ENCODE assay signal across 8 cellular contexts in genomic region chr5:143403607-143404415, GRCh38. TPM values are rescaled to one million over a fixed set of nuclear protein-coding genes. Genes with fewer than 3 reads are reported as not detected.
DNase-seq lines count a peak whose midpoint lies in the region; ATAC-seq and TF ChIP-seq lines count a peak whose summit lies in the region.

TSS of gene NR3C1 (minus strand) at chr5:143403686. CDS start at chr5:143400839, 2,847 bp downstream.

- no peaks in the 10 kb centered on the region for H3K27me3 ChIP-seq in CD8-positive, alpha-beta memory T cell (ENCODE audit: insufficient read depth, low read length, poor library complexity, severe bottlenecking)
- H3K27me3 ChIP-seq in OCI-LY3 (ENCODE audit: low read depth, low read length) = no peaks in the 10 kb centered on the region
- H3K27me3 ChIP-seq in muscle layer of colon (ENCODE audit: control insufficient read depth in 1 of 2, insufficient read depth in 2 of 2, low read length in 2 of 2) = no peaks in the 10 kb centered on the region

- POLR2A ChIA-PET in CD8-positive, alpha-beta memory T cell (lab: Charles Lee) = interaction anchor here (0.6 to 3.0 kb wide), 37 partner anchors 10 to 787 kb away, joined by 3 to 123 read pairs (median 4); partner anchors contain the start of genes KCTD16 and YIPF5

- H3K4me3 ChIP-seq in CD8-positive, alpha-beta memory T cell (ENCODE audit: low read length) = peak within 1 kb of the TSS; percentile 98
- peak within 1 kb of the TSS; percentile 99 for H3K4me3 ChIP-seq in OCI-LY3 (ENCODE audit: low read length)
- H3K4me3 ChIP-seq in muscle layer of colon (ENCODE audit: low read depth in 1 of 2, low read length in 2 of 2) = peak within 1 kb of the TSS; percentile 93 to 100

- peak; percentile 1; the same call in 1 of the 2 replicates for TF ChIP-seq CTCF in OCI-LY3 (IDR thresholded peaks at IDR 0.05; ENCODE audit: low read depth, low read length)

- peak within 1 kb of the TSS; percentile 97 for H3K9ac ChIP-seq in OCI-LY3 (ENCODE audit: low read length)
- peak within 1 kb of the TSS; percentile 60 for H3K9ac ChIP-seq in muscle layer of colon (ENCODE audit: low read length)

- H3K9me3 ChIP-seq in CD8-positive, alpha-beta memory T cell (ENCODE audit: low read length) = no peaks in the 10 kb centered on the region
- H3K9me3 ChIP-seq in OCI-LY3 (ENCODE audit: insufficient read depth, low read length) (no peaks in the 10 kb centered on the region; the same call in 1 of the 2 replicates), muscle layer of colon (ENCODE audit: low read length) (no peaks in the 10 kb centered on the region)

- no peaks in the 10 kb centered on the region for H3K27me3 Mint-ChIP-seq in CD8-positive, alpha-beta memory T cell

- peak within 1 kb of the TSS; percentile 96 to 100 (median 99) for H3K27ac Mint-ChIP-seq in CD8-positive, alpha-beta memory T cell

- peak within 1 kb of the TSS; percentile 94 to 99 (median 97) for H3K4me3 Mint-ChIP-seq in CD8-positive, alpha-beta memory T cell

- peaks cover 34% of the 10 kb centered on the region for H3K4me1 ChIP-seq in CD8-positive, alpha-beta memory T cell (ENCODE audit: insufficient read depth, low read length)
- peaks cover 7% of the 10 kb centered on the region; the same call in 1 of the 2 replicates for H3K4me1 ChIP-seq in OCI-LY3 (ENCODE audit: low read length)
- peaks cover 20% of the 10 kb centered on the region for H3K4me1 ChIP-seq in muscle layer of colon (ENCODE audit: insufficient read depth, low read length)

- peak within 1 kb of the TSS; percentile 98 for H3K4me2 ChIP-seq in OCI-LY3 (ENCODE audit: low read length)

- peak; percentile 54 for TF ChIP-seq POLR2A in erythroblast (IDR thresholded peaks at IDR 0.05; ENCODE audit: low read length)

- peak; percentile 82 to 92 (median 90) for DNase-seq in CD8-positive, alpha-beta memory T cell
- DNase-seq in activated T-cell treated with anti-CD3 and anti-CD28 coated beads for 48 hours (ENCODE audit: low read depth) = peak; percentile 83
- peak; percentile 90 to 95 for DNase-seq in erythroblast (lab: John Stamatoyannopoulos, UW)
- DNase-seq in stimulated activated CD8-positive, alpha-beta memory T cell treated with anti-CD3 and anti-CD28 coated beads, Interleukin-7, amount 100 ng/mL, for 24 hours (ENCODE audit: low read depth) = peak; percentile 62

- H3K79me2 ChIP-seq in OCI-LY3 (ENCODE audit: low read length) = peaks cover 48% of the 10 kb centered on the region

- no peak within 1 kb of the TSS for H2AFZ ChIP-seq in OCI-LY3 (ENCODE audit: low read depth, low read length)

- H3K36me3 Mint-ChIP-seq in CD8-positive, alpha-beta memory T cell = peaks cover 12 to 44% (median 14%) of the 10 kb centered on the region in 3 donors

- H4K20me1 ChIP-seq in OCI-LY3 (ENCODE audit: insufficient read depth, low read length) = peaks cover 8% of the 10 kb centered on the region; the same call in 1 of the 2 replicates

- no peaks in the 10 kb centered on the region for H3K9me3 Mint-ChIP-seq in CD8-positive, alpha-beta memory T cell

- ATAC-seq in GM19328 (IDR thresholded peaks at IDR 0.05; ENCODE audit: unreplicated experiment) = peak; percentile 58
- peak; percentile 46 for ATAC-seq in HG03469 (IDR thresholded peaks at IDR 0.05; ENCODE audit: unreplicated experiment)

- peaks cover 43 to 47% (median 43%) of the 10 kb centered on the region in 3 donors for H3K4me1 Mint-ChIP-seq in CD8-positive, alpha-beta memory T cell

- no peaks in the 10 kb centered on the region for H3K36me3 ChIP-seq in CD8-positive, alpha-beta memory T cell (ENCODE audit: insufficient read depth, low read length)
- H3K36me3 ChIP-seq in OCI-LY3 (replicated peaks; ENCODE audit: low read depth, low read length) (peaks cover 14% of the 10 kb centered on the region), muscle layer of colon (ENCODE audit: insufficient read depth, low read length) (peaks cover 10% of the 10 kb centered on the region)

- CTCF ChIA-PET in CD8-positive, alpha-beta memory T cell (lab: Charles Lee) = interaction anchor here (0.7 to 3.0 kb wide), 32 partner anchors 10 to 787 kb away, joined by 3 to 71 read pairs (median 4); no protein-coding TSS in a partner anchor

- H3K27ac ChIP-seq in CD8-positive, alpha-beta memory T cell (ENCODE audit: low read depth, low read length) = peak within 1 kb of the TSS; percentile 92
- H3K27ac ChIP-seq in OCI-LY3 (ENCODE audit: low read length) (peak within 1 kb of the TSS; percentile 98), muscle layer of colon (ENCODE audit: low read depth, low read length) (peak within 1 kb of the TSS; percentile 100)

RNA-seq across cellular contexts. Expression of gene NR3C1, which starts in this region (rescaled TPM):
- total RNA-seq in CD8-positive, alpha-beta memory T cell = 10 to 100 TPM; 65.3 to 66.5 TPM
- polyA plus RNA-seq in CD8-positive, alpha-beta memory T cell = 85.5 TPM

Comparison
In these comparisons a context has a peak if more than half of its experiments do, and no peak if none do; other contexts are left out.
1. Peak in every context shown above with its lines: DNase-seq, ATAC-seq, H3K4me3 ChIP-seq and H3K27ac ChIP-seq.